ENCODE assay signal across 8 cellular contexts in genomic region chr4:185597532-185598188, GRCh38.
DNase-seq lines count a peak whose midpoint lies in the region; ATAC-seq and TF ChIP-seq lines count a peak whose summit lies in the region.

No MANE protein-coding gene starts in this region.

- no peak overlapping the region for H4K12ac ChIP-seq in trophoblast cell (ENCODE audit: low read depth, low read length)

- no peaks in the 10 kb centered on the region for H4K20me1 ChIP-seq in KMS-11 (ENCODE audit: insufficient read depth)

- H3K9me3 Mint-ChIP-seq in CD8-positive, alpha-beta memory T cell = no peaks in the 10 kb centered on the region
- H3K9me3 Mint-ChIP-seq in activated naive CD4-positive, alpha-beta T cell treated with anti-CD3 and anti-CD28 coated beads for 36 hours = no peaks in the 10 kb centered on the region

- H3K36me3 Mint-ChIP-seq in CD8-positive, alpha-beta memory T cell = no peaks in the 10 kb centered on the region
- no peaks in the 10 kb centered on the region for H3K36me3 Mint-ChIP-seq in activated naive CD4-positive, alpha-beta T cell treated with anti-CD3 and anti-CD28 coated beads for 36 hours (ENCODE audit: low read depth)

- POLR2A ChIA-PET in CD8-positive, alpha-beta memory T cell (lab: Charles Lee) = no interaction called here

- H3K27me3 ChIP-seq in CD8-positive, alpha-beta memory T cell (ENCODE audit: insufficient read depth, low read length, poor library complexity, severe bottlenecking) = no peaks in the 10 kb centered on the region
- H3K27me3 ChIP-seq in KMS-11 (ENCODE audit: insufficient read depth, low read depth) = no peaks in the 10 kb centered on the region
- no peaks in the 10 kb centered on the region for H3K27me3 ChIP-seq in trophoblast cell (ENCODE audit: insufficient read depth, low read length)
- no peaks in the 10 kb centered on the region for H3K27me3 ChIP-seq in upper lobe of left lung

- no peak overlapping the region for H2AK5ac ChIP-seq in trophoblast cell (ENCODE audit: low read length)

- H3K79me2 ChIP-seq in KMS-11 (ENCODE audit: insufficient read depth, low read depth) = no peaks in the 10 kb centered on the region
- H3K79me2 ChIP-seq in trophoblast cell (ENCODE audit: control insufficient read depth, insufficient read depth, low read length, poor library complexity) = no peaks in the 10 kb centered on the region

- no peak overlapping the region for H3K14ac ChIP-seq in trophoblast cell (ENCODE audit: low read length)

- intact Hi-C loops in activated naive CD4-positive, alpha-beta T cell treated with anti-CD3 and anti-CD28 coated beads for 36 hours (cut with micrococcal nuclease) = loop anchor here (1.0 to 10.0 kb wide), 6 partner anchors 126 to 559 kb away; partner anchors contain the start of genes ANKRD37 and CCDC110

- H3K9me3 ChIP-seq in CD8-positive, alpha-beta memory T cell (ENCODE audit: low read length) = no peaks in the 10 kb centered on the region
- H3K9me3 ChIP-seq in trophoblast cell (ENCODE audit: insufficient read depth, low read depth, low read length) = no peaks in the 10 kb centered on the region
- no peaks in the 10 kb centered on the region for H3K9me3 ChIP-seq in upper lobe of left lung

- no peak overlapping the region for H4K91ac ChIP-seq in trophoblast cell (ENCODE audit: low read depth, low read length)

- H2BK5ac ChIP-seq in trophoblast cell (ENCODE audit: low read depth, low read length, poor library complexity) = no peak overlapping the region

- TF ChIP-seq POLR2A in upper lobe of left lung (IDR thresholded peaks at IDR 0.05) = no peak

- CTCF ChIA-PET in CD8-positive, alpha-beta memory T cell (lab: Charles Lee) = interaction anchor here (0.6 to 2.9 kb wide), 16 partner anchors 10 to 558 kb away, joined by 3 to 14 read pairs (median 4); partner anchors contain the start of gene UFSP2
- CTCF ChIA-PET in activated naive CD4-positive, alpha-beta T cell treated with anti-CD3 and anti-CD28 coated beads for 36 hours (lab: Charles Lee) = interaction anchor here (0.6 to 4.0 kb wide), 30 partner anchors 8 to 593 kb away, joined by 3 to 28 read pairs (median 4); partner anchors contain the start of gene PDLIM3

- H3K4me3 Mint-ChIP-seq in CD8-positive, alpha-beta memory T cell = no peak overlapping the region
- no peak overlapping the region for H3K4me3 Mint-ChIP-seq in activated naive CD4-positive, alpha-beta T cell treated with anti-CD3 and anti-CD28 coated beads for 36 hours

- H3K4me2 ChIP-seq in KMS-11 (peak overlapping the region; percentile 30), trophoblast cell (ENCODE audit: low read length) (no peak overlapping the region)

- no peak overlapping the region for H2BK120ac ChIP-seq in trophoblast cell (ENCODE audit: insufficient read depth, low read length, poor library complexity)

- no peak overlapping the region for H3K4me3 ChIP-seq in CD8-positive, alpha-beta memory T cell (ENCODE audit: low read length)
- no peak overlapping the region for H3K4me3 ChIP-seq in KMS-11 (IDR thresholded peaks at IDR 0.05; ENCODE audit: insufficient read depth, low read depth, low read length)
- H3K4me3 ChIP-seq in trophoblast cell (ENCODE audit: low read depth, low read length) = no peak overlapping the region
- no peak overlapping the region for H3K4me3 ChIP-seq in upper lobe of left lung

- H3K9ac ChIP-seq in KMS-11 (no peak overlapping the region), trophoblast cell (ENCODE audit: low read length) (no peak overlapping the region)

- no peak overlapping the region for H3K27ac Mint-ChIP-seq in CD8-positive, alpha-beta memory T cell
- H3K27ac Mint-ChIP-seq in activated naive CD4-positive, alpha-beta T cell treated with anti-CD3 and anti-CD28 coated beads for 36 hours = no peak overlapping the region

- peak; percentile 34 to 72 (median 49) for DNase-seq in CD8-positive, alpha-beta memory T cell
- peak; percentile 83 for DNase-seq in SK-MEL-5 (ENCODE audit: low read depth, low spot score)
- DNase-seq in activated naive CD4-positive, alpha-beta T cell treated with anti-CD3 and anti-CD28 coated beads for 36 hours = peak; percentile 84
- peak; percentile 62 for DNase-seq in glomerular endothelial cell (ENCODE audit: extremely low read depth, low read depth, low spot score)
- DNase-seq in trophoblast cell = peak; percentile 59 to 92
- DNase-seq in upper lobe of left lung = peak in 1 of 2 donors; percentile 70

- no peak overlapping the region for H3K4ac ChIP-seq in trophoblast cell (ENCODE audit: low read depth, low read length)

- H3K23ac ChIP-seq in trophoblast cell (ENCODE audit: low read length) = no peak overlapping the region

- no peak for TF ChIP-seq EP300 in upper lobe of left lung (IDR thresholded peaks at IDR 0.05)

- ATAC-seq in GM21381 (IDR thresholded peaks at IDR 0.05; ENCODE audit: unreplicated experiment) (peak; percentile 84), upper lobe of left lung (ENCODE audit: low FRiP score in 2 of 2) (peak; percentile 80 to 92)

- TF ChIP-seq CTCF in KMS-11 (conservative IDR thresholded peaks at IDR 0.05; ENCODE audit: low read depth, low read length) (peak; percentile 100), upper lobe of left lung (IDR thresholded peaks at IDR 0.05) (peak; percentile 85 to 93 (median 92))

- no CpG with 5 or more reads among the region's 9 CpGs for WGBS in trophoblast cell (ENCODE audit: extremely low coverage, insufficient coverage, insufficient read length)
- WGBS in upper lobe of left lung, 2 donors = 29 to 32% methylated on average over 9 of the region's 9 CpGs

- H2BK12ac ChIP-seq in trophoblast cell (ENCODE audit: low read length) = no peak overlapping the region

- no peak overlapping the region for H3K18ac ChIP-seq in trophoblast cell (ENCODE audit: low read length)

- no peaks in the 10 kb centered on the region for H3K79me1 ChIP-seq in trophoblast cell (ENCODE audit: low read length)

- H3K36me3 ChIP-seq in CD8-positive, alpha-beta memory T cell (ENCODE audit: insufficient read depth, low read length) = no peaks in the 10 kb centered on the region
- H3K36me3 ChIP-seq in KMS-11 (ENCODE audit: insufficient read depth) (no peaks in the 10 kb centered on the region), trophoblast cell (ENCODE audit: control insufficient read depth in 1 of 2, insufficient read depth in 2 of 2, low read length in 2 of 2) (no peaks in the 10 kb centered on the region), upper lobe of left lung (no peaks in the 10 kb centered on the region)

- in situ Hi-C loops in SK-MEL-5 (cut with HindIII; ENCODE audit: low pct_unique_long_range_greater_than_20kb, low sequenced_read_pairs) = no loop called here

- no peaks in the 10 kb centered on the region for H3K4me1 ChIP-seq in CD8-positive, alpha-beta memory T cell (ENCODE audit: insufficient read depth, low read length)
- H3K4me1 ChIP-seq in KMS-11 (ENCODE audit: low read depth, poor library complexity, severe bottlenecking) = peaks cover 5% of the 10 kb centered on the region
- H3K4me1 ChIP-seq in trophoblast cell (ENCODE audit: control insufficient read depth in 1 of 2, insufficient read depth in 2 of 2, low read length in 2 of 2) = no peaks in the 10 kb centered on the region
- no peaks in the 10 kb centered on the region for H3K4me1 ChIP-seq in upper lobe of left lung

- no peak overlapping the region for H2AFZ ChIP-seq in KMS-11 (ENCODE audit: low read depth)
- H2AFZ ChIP-seq in trophoblast cell (ENCODE audit: insufficient read depth, low read length, poor library complexity) = no peak overlapping the region

- H4K8ac ChIP-seq in trophoblast cell (ENCODE audit: low read depth, low read length) = no peak overlapping the region

- no peak overlapping the region for H3K27ac ChIP-seq in CD8-positive, alpha-beta memory T cell (ENCODE audit: low read depth, low read length)
- H3K27ac ChIP-seq in KMS-11 (no peak overlapping the region), trophoblast cell (ENCODE audit: low read depth, low read length) (no peak overlapping the region), upper lobe of left lung (no peak overlapping the region)

- H3K4me1 Mint-ChIP-seq in CD8-positive, alpha-beta memory T cell = no peaks in the 10 kb centered on the region
- H3K4me1 Mint-ChIP-seq in activated naive CD4-positive, alpha-beta T cell treated with anti-CD3 and anti-CD28 coated beads for 36 hours (ENCODE audit: low read depth) = no peaks in the 10 kb centered on the region

- peaks cover 2 to 43% of the 10 kb centered on the region in 2 donors for H3K27me3 Mint-ChIP-seq in CD8-positive, alpha-beta memory T cell
- peaks cover 13% of the 10 kb centered on the region for H3K27me3 Mint-ChIP-seq in activated naive CD4-positive, alpha-beta T cell treated with anti-CD3 and anti-CD28 coated beads for 36 hours (ENCODE audit: low read depth)
